ENCODE assay signal across 10 cellular contexts in the genomic region with DNA sequence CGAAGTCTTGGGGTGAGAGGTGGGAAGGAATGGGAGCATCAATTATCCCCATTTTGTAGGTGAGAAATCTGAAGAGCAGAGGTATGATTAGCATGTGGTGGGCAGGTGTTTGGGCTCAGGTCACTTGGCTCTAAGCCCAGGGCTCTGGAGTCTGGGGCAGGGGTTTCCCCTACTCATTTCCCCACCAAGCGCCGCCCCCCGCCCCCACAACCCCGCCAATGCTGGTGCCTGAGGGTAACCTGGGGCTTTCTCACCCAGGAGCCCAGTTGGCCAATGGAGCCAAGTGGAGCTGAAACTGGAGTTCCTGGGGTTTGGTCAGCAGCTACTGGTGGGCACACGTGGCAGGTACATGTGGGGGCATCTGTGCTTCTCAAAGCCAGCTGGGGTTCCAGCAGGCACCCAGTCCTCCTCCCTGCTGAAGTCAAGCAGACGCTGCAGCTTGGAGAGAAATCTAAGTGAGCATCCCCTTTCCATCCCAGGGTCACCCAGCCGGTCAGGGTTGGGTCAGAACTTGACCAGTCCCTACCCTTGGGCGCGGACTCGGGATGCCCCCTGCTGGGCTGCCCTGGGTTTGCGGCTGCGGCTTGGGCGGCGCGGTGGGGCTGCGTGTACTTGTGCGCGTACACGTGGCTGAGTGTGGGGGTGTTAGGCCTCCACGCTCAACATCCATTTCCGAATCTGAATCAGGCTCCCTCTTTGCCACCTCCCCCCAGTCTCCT. TPM values are rescaled to one million over a fixed set of nuclear protein-coding genes. Genes with fewer than 3 reads are reported as not detected.
DNase-seq lines count a peak whose midpoint lies in the region; TF ChIP-seq lines count a peak whose summit lies in the region.
"Had no signal": no experiment of that assay in that cellular context is flagged by ENCODE, and none has a peak within 500 bp of the region (broad histone marks: within the 10 kb centered on the region; RNA-seq: fewer than 3 reads in every experiment).

No MANE protein-coding gene starts in this region.

- H3K9me3 Mint-ChIP-seq in brain (peaks cover 0 to 5% (median 0%) of the 10 kb centered on the region in 5 experiments), nephron progenitor cell (peaks cover 16% of the 10 kb centered on the region)

- intact Hi-C loops in colonic mucosa (cut with DNase I): no loop called here

- H3K36me3 Mint-ChIP-seq in brain: no peaks in the 10 kb centered on the region
- no peaks in the 10 kb centered on the region for H3K36me3 Mint-ChIP-seq in nephron progenitor cell (ENCODE audit: low read depth)

- no peaks in the 10 kb centered on the region for H3K36me3 ChIP-seq in BLaER1 treated with 17β-estradiol and CSF1 and Interleukin-3, amounts not matched to agents 10 nM and 100 nM
- no peaks in the 10 kb centered on the region for H3K36me3 ChIP-seq in Karpas-422 (ENCODE audit: insufficient read depth, low read length)
- no peaks in the 10 kb centered on the region for H3K36me3 ChIP-seq in colonic mucosa
- H3K36me3 ChIP-seq in BE2C: peaks cover 5% of the 10 kb centered on the region
- H3K36me3 ChIP-seq: HAP-1, right lobe of liver had no signal

- no peak overlapping the region for H3K4me3 ChIP-seq in BLaER1 treated with 17β-estradiol and CSF1 and Interleukin-3, amounts not matched to agents 10 nM and 100 nM
- H3K4me3 ChIP-seq in Karpas-422 (ENCODE audit: low read length) (no peak overlapping the region), colonic mucosa (no peak overlapping the region), BE2C (ENCODE audit: low read depth, low read length) (no peak overlapping the region)
- H3K4me3 ChIP-seq: right lobe of liver had no signal

- TF ChIP-seq CTCF in brain (conservative IDR thresholded peaks at IDR 0.05) (peak in 1 of 2 experiments; percentile 44), nephron progenitor cell (IDR thresholded peaks at IDR 0.05) (peak; percentile 29), colonic mucosa (IDR thresholded peaks at IDR 0.05) (no peak), BE2C (IDR thresholded peaks at IDR 0.05; ENCODE audit: low read depth, low read length) (no peak)

- H3K9me3 ChIP-seq in BLaER1 treated with 17β-estradiol and CSF1 and Interleukin-3, amounts not matched to agents 10 nM and 100 nM (replicated peaks in 1 of 11): peaks cover 0 to 8% (median 0%) of the 10 kb centered on the region in 11 experiments; a peak in 3 of 22 replicates
- no peaks in the 10 kb centered on the region for H3K9me3 ChIP-seq in Karpas-422 (ENCODE audit: low read length)
- H3K9me3 ChIP-seq in colonic mucosa: no peaks in the 10 kb centered on the region
- H3K9me3 ChIP-seq in BE2C: no peaks in the 10 kb centered on the region
- H3K9me3 ChIP-seq: HAP-1, right lobe of liver had no signal

- peaks cover 10 to 57% (median 44%) of the 10 kb centered on the region in 10 experiments; a peak in 18 of 20 replicates for H3K4me1 ChIP-seq in BLaER1 treated with 17β-estradiol and CSF1 and Interleukin-3, amounts not matched to agents 10 nM and 100 nM
- H3K4me1 ChIP-seq in Karpas-422 (ENCODE audit: low read length) (peaks cover 27% of the 10 kb centered on the region), colonic mucosa (no peaks in the 10 kb centered on the region), BE2C (peaks cover 24% of the 10 kb centered on the region)

- H3K79me2 ChIP-seq in Karpas-422 (ENCODE audit: low read length): no peaks in the 10 kb centered on the region

- H4K20me1 ChIP-seq in BLaER1 treated with 17β-estradiol and CSF1 and Interleukin-3, amounts not matched to agents 10 nM and 100 nM: peaks cover 0 to 26% (median 0%) of the 10 kb centered on the region in 11 experiments; a peak in 6 of 22 replicates
- H4K20me1 ChIP-seq in Karpas-422 (ENCODE audit: insufficient read depth, low read depth, low read length): no peaks in the 10 kb centered on the region

- H3K4me3 Mint-ChIP-seq in brain: peak overlapping the region; percentile 37 to 84 (median 78)
- H3K4me3 Mint-ChIP-seq in nephron progenitor cell: peak overlapping the region; percentile 57

- no peaks in the 10 kb centered on the region for H3K9me2 ChIP-seq in Karpas-422 (replicated peaks; ENCODE audit: insufficient read depth, low read length)

- H3K27ac ChIP-seq in BLaER1 treated with 17β-estradiol and CSF1 and Interleukin-3, amounts not matched to agents 10 nM and 100 nM: no peak overlapping the region
- H3K27ac ChIP-seq in Karpas-422 (ENCODE audit: low read length) (no peak overlapping the region), colonic mucosa (no peak overlapping the region)
- H3K27ac ChIP-seq: right lobe of liver had no signal

- H3K27ac Mint-ChIP-seq in brain: peak overlapping the region in 4 of 5 experiments; percentile 57 to 100 (median 76)
- H3K27ac Mint-ChIP-seq in nephron progenitor cell: no peak overlapping the region

- H3K4me2 ChIP-seq in BLaER1 treated with 17β-estradiol and CSF1 and Interleukin-3, amounts not matched to agents 10 nM and 100 nM: peak overlapping the region in 8 of 11 experiments; percentile 42 to 93 (median 66); a peak in 15 of 22 replicates
- H3K4me2 ChIP-seq in Karpas-422 (ENCODE audit: low read depth, low read length, poor library complexity, severe bottlenecking): no peak overlapping the region

- peaks cover 58 to 70% (median 61%) of the 10 kb centered on the region in 11 experiments for H3K27me3 ChIP-seq in BLaER1 treated with 17β-estradiol and CSF1 and Interleukin-3, amounts not matched to agents 10 nM and 100 nM
- H3K27me3 ChIP-seq in Karpas-422 (ENCODE audit: low read length): no peaks in the 10 kb centered on the region
- H3K27me3 ChIP-seq in colonic mucosa: peaks cover 54% of the 10 kb centered on the region
- no peaks in the 10 kb centered on the region for H3K27me3 ChIP-seq in BE2C

- H3K27me3 Mint-ChIP-seq in brain (peaks cover 56% of the 10 kb centered on the region), nephron progenitor cell (ENCODE audit: low read depth, poor library complexity) (peaks cover 73% of the 10 kb centered on the region)

- no peak overlapping the region for H3K9ac ChIP-seq in BLaER1 treated with 17β-estradiol and CSF1 and Interleukin-3, amounts not matched to agents 10 nM and 100 nM
- no peak overlapping the region for H3K9ac ChIP-seq in Karpas-422 (ENCODE audit: low read length)
- no peak overlapping the region for H3K9ac ChIP-seq in colonic mucosa (ENCODE audit: low read depth in 2 of 2, low read length in 2 of 2)

- DNase-seq in Karpas-422 (peak; percentile 47), nephron progenitor cell (no peak), NCI-H146 treated with DMSO at 0.1 percent for 48 hours (lab: John Stamatoyannopoulos, UW; ENCODE audit: unreplicated experiment) (no peak), colonic mucosa (no peak), SW 1271 (lab: John Stamatoyannopoulos, UW) (no peak), BE2C (no peak)
- DNase-seq: right lobe of liver had no signal

- H2AFZ ChIP-seq in Karpas-422 (ENCODE audit: low read length): no peak overlapping the region

- H3K4me1 Mint-ChIP-seq in brain (peaks cover 77% of the 10 kb centered on the region), nephron progenitor cell (peaks cover 57% of the 10 kb centered on the region)

RNA-seq across cellular contexts. Expression of gene CHRM1, which starts 1.6 kb away (rescaled TPM):
- total RNA-seq in Karpas-422 (2014; rRNA removed; shearing (Covaris generic); ENCODE audit: low replicate concordance): not detected in 2 replicates
- 18.8 TPM for polyA plus RNA-seq in brain (ENCODE audit: insufficient read depth, low read depth, low replicate concordance)
- 1 to 10 TPM; 1.2 to 1.8 TPM for total RNA-seq in colonic mucosa
- polyA plus RNA-seq in BE2C (2012; ENCODE audit: insufficient read depth, insufficient read length, low read depth): 5.8 TPM
- total RNA-seq: right lobe of liver had no signal

RNA-seq across cellular contexts. Expression of gene SLC3A2, which starts 42.1 kb away (rescaled TPM):
- total RNA-seq in Karpas-422 (2014; rRNA removed; shearing (Covaris generic); ENCODE audit: low replicate concordance): 167 and 208 TPM in 2 replicates
- 175 TPM for polyA plus RNA-seq in brain (ENCODE audit: insufficient read depth, low read depth, low replicate concordance)
- 100 to 1,000 TPM in 1 of 2 donors, 10 to 100 TPM in 1; 70.4 to 116 TPM for total RNA-seq in colonic mucosa
- 878 TPM for polyA plus RNA-seq in BE2C (2012; ENCODE audit: insufficient read depth, insufficient read length, low read depth)
